ENCODE assay signal across 8 cellular contexts in the genomic region with DNA sequence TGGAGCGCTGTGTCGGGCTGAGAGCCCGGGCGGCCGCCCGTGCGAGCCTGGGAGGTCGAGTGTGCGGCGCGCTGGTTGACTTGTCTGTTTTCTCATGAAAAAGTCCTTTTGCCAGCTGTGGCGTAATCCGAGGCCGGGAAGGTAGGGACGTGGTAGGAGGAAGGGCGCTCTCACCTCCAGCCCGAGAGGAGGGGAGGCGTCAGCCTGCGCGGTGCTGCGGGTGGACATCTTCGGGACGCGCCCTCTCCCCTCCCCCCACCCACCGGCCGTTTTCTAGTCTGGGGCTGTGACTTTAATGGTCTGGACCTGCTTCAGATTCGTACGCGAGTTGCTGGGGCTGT. TPM values are rescaled to one million over a fixed set of nuclear protein-coding genes. Genes with fewer than 3 reads are reported as not detected.
DNase-seq lines count a peak whose midpoint lies in the region; ATAC-seq and TF ChIP-seq lines count a peak whose summit lies in the region.

No MANE protein-coding gene starts in this region.

- DNase-seq in DMS53 (lab: John Stamatoyannopoulos, UW) = peak; percentile 77
- peak; percentile 61 to 71 for DNase-seq in SJCRH30
- peak; percentile 71 for DNase-seq in astrocyte of the spinal cord (ENCODE audit: low read depth, low spot score)
- no peak for DNase-seq in epidermal melanocyte (ENCODE audit: insufficient read length, low spot score)

- no peaks in the 10 kb centered on the region for H3K27me3 Mint-ChIP-seq in IgD-negative memory B cell

- peaks cover 22 to 39% (median 32%) of the 10 kb centered on the region in 3 donors for H3K4me1 Mint-ChIP-seq in IgD-negative memory B cell

- H3K9ac ChIP-seq in iPS-15b (ENCODE audit: low read depth, low read length) (peak overlapping the region; percentile 38), skeletal muscle tissue (ENCODE audit: low read depth in 1 of 3, low read length in 3 of 3) (peak overlapping the region; percentile 89 to 94 (median 92))

- ATAC-seq in GM21529 (IDR thresholded peaks at IDR 0.05; ENCODE audit: unreplicated experiment) = peak; percentile 20

- no peaks in the 10 kb centered on the region for H3K9me3 ChIP-seq in SJCRH30 (replicated peaks)
- no peaks in the 10 kb centered on the region for H3K9me3 ChIP-seq in iPS-15b (ENCODE audit: control insufficient read depth, insufficient read depth, low read length)
- H3K9me3 ChIP-seq in skeletal muscle tissue (ENCODE audit: control insufficient read depth in 3 of 3, low read length in 3 of 3) = no peaks in the 10 kb centered on the region

- H3K27me3 ChIP-seq in SJCRH30 = no peaks in the 10 kb centered on the region
- H3K27me3 ChIP-seq in iPS-15b (ENCODE audit: control insufficient read depth, insufficient read depth, low read length) = no peaks in the 10 kb centered on the region
- no peaks in the 10 kb centered on the region for H3K27me3 ChIP-seq in skeletal muscle tissue (ENCODE audit: control insufficient read depth in 3 of 3, insufficient read depth in 3 of 3, low read length in 3 of 3)

- in situ Hi-C loops in astrocyte of the spinal cord (cut with HindIII; ENCODE audit: low sequenced_read_pairs) = no loop called here

- H3K4me3 Mint-ChIP-seq in IgD-negative memory B cell = peak overlapping the region; percentile 96 to 98 (median 98)

- H3K9me3 Mint-ChIP-seq in IgD-negative memory B cell = no peaks in the 10 kb centered on the region

- TF ChIP-seq CTCF in astrocyte of the spinal cord (IDR thresholded peaks at IDR 0.05; ENCODE audit: low read depth, low read length) = no peak

- H3K36me3 Mint-ChIP-seq in IgD-negative memory B cell = peaks cover 3% of the 10 kb centered on the region

- H3K27ac ChIP-seq in SJCRH30 (peak overlapping the region; percentile 65), skeletal muscle tissue (ENCODE audit: low read depth, low read length) (peak overlapping the region; percentile 91)

- peaks cover 8% of the 10 kb centered on the region for H3K4me1 ChIP-seq in SJCRH30
- H3K4me1 ChIP-seq in iPS-15b (ENCODE audit: control insufficient read depth, insufficient read depth, low read length) = peaks cover 11% of the 10 kb centered on the region
- peaks cover 11 to 16% (median 15%) of the 10 kb centered on the region in 3 donors for H3K4me1 ChIP-seq in skeletal muscle tissue (ENCODE audit: control insufficient read depth in 3 of 3, insufficient read depth in 3 of 3, low read length in 3 of 3)

- H3K36me3 ChIP-seq in SJCRH30 (peaks cover 6% of the 10 kb centered on the region), iPS-15b (ENCODE audit: control insufficient read depth, insufficient read depth, low read length) (no peaks in the 10 kb centered on the region), skeletal muscle tissue (ENCODE audit: control insufficient read depth in 3 of 3, insufficient read depth in 3 of 3, low read length in 3 of 3) (no peaks in the 10 kb centered on the region)

- H3K27ac Mint-ChIP-seq in IgD-negative memory B cell = peak overlapping the region; percentile 88 to 99 (median 97)

- H3K4me3 ChIP-seq in SJCRH30 (peak overlapping the region; percentile 80), astrocyte of the spinal cord (ENCODE audit: low read depth, low read length) (peak overlapping the region; percentile 82), iPS-15b (ENCODE audit: low read depth, low read length) (peak overlapping the region; percentile 87), skeletal muscle tissue (ENCODE audit: low read length in 3 of 3) (peak overlapping the region; percentile 84 to 97 (median 91))

RNA-seq across cellular contexts. Expression of gene NCK1, which starts 0.6 kb away (rescaled TPM):
- 31.9 TPM for polyA plus RNA-seq in IgD-negative memory B cell
- 33.1 and 42.9 TPM in 2 replicates for total RNA-seq in SJCRH30 (2014; rRNA removed; shearing (Covaris generic))
- 36.5 TPM for total RNA-seq in skeletal muscle tissue

RNA-seq across cellular contexts. Expression of gene SLC35G2, which starts 43.7 kb away (rescaled TPM):
- 0.31 TPM for polyA plus RNA-seq in IgD-negative memory B cell
- 8.1 and 8.9 TPM in 2 replicates for total RNA-seq in SJCRH30 (2014; rRNA removed; shearing (Covaris generic))
- total RNA-seq in skeletal muscle tissue = 2.1 TPM
